ENCODE assay signal across 1 cellular context in the genomic region with DNA sequence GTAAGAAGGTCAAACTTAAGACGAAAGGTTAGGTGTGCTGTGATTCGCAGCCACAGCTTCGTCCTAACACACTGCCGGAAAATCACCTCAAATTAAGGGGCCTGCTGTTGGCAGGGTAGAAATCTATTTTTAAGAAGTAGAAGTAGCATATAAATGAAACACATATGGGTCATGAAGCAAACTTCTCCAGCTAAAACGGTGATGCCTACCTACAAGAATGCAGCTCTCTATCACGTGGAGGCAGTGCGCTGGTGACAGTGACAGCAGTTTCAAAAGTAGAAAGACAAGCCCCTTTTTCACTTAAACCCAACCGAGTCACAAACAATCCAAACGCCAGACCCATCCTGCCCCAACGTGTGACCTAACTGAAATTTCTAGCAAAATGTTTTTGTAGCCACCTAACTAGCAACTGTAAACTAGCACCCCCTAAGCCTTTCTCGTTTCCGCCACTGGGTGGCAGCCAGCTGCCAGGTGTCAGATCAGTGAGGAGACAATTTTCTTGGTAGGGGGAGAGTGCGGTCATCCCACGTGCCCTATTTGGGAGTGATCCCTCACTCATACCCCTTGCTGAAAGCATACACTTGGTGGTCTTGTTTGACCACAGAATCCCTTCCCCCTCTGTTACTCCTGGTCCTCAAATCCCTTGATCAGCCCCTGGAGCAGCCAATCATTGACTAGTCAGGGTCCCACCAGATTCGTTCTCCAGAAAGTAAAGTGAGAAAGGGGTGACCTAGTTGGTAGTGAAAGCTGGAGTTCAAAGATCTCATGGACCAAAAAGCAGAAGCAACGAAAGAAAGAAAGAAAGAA.
TF ChIP-seq lines count a peak whose summit lies in the region.

No MANE protein-coding gene starts in this region.

TF ChIP-seq in GM23338, 12 proteins besides CTCF, POLR2A, EP300 and RAD21 (continued from another document):
- TF ChIP-seq ZNF114 (CRISPR knock-in tag; IDR thresholded peaks at IDR 0.05) (no peak), EZH2 (IDR thresholded peaks at IDR 0.05; ENCODE audit: low read depth, unreplicated experiment) (no peak), ETS1 (IDR thresholded peaks at IDR 0.05) (no peak)
